In the genomic region with DNA sequence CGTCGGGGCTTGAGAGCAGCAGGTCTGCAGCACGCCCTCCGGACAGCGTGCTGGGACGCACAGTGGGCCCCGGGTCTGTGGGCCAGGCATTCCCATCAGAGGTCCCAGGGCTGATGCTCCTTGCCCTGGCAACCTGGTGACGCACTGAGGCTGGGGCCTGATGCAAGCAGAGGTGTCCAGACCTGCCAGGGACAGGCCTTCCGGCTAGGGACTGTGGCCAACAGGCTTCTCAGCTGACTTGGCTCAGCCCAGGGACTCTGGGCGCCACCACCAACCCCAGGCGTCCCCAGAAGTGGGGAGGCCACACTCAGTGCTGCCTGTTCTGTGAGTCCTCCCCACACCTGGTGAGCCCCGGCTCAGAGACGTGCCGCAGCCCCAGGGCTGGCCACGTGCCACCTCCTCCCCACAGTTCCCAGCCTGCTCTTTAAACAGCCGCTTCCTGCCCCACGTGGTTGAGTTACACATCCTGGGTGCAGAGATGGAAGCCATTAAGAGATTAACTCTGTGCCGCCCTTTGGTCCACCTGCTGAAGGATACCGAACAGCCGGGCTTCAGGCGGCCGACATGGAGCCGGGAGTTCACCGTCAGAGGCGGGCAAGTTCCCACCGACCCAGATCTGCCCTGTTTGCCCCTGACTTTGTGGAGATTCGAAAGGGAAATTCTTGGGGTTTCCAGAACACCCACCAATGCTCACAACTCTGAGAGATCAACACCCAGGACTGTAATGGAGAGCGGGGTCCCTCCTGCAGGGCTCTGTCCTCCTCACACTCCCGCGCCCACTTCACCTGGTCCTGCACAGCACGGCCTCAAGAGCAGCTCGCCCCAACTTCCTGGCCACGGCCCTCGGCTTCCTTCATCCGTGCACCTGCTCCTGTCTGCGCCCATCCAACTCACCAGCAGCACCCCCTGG, we compare ENCODE assay signal across 8 cellular contexts. TPM values are rescaled to one million over a fixed set of nuclear protein-coding genes. Genes with fewer than 3 reads are reported as not detected.
DNase-seq lines count a peak whose midpoint lies in the region; ATAC-seq and TF ChIP-seq lines count a peak whose summit lies in the region.

No MANE protein-coding gene starts in this region.

- H3K27ac Mint-ChIP-seq in CD4-positive, alpha-beta T cell = peak overlapping the region; percentile 82
- H3K27ac Mint-ChIP-seq in nephron = peak overlapping the region in 2 of 3 experiments; percentile 62 to 77

- H3K4me3 Mint-ChIP-seq in CD4-positive, alpha-beta T cell = peak overlapping the region; percentile 43
- no peak overlapping the region for H3K4me3 Mint-ChIP-seq in nephron

- peak; percentile 89 for ATAC-seq in CD4-positive, alpha-beta T cell (ENCODE audit: poor library complexity)
- ATAC-seq in GM21390 (IDR thresholded peaks at IDR 0.05; ENCODE audit: unreplicated experiment) = no peak
- no peak for ATAC-seq in GM19455 (IDR thresholded peaks at IDR 0.05; ENCODE audit: unreplicated experiment)
- no peak for ATAC-seq in HG03095 (IDR thresholded peaks at IDR 0.05; ENCODE audit: unreplicated experiment)

- in situ Hi-C loops in ACHN (cut with HindIII; ENCODE audit: low pct_ligation_motif_present, low pct_unique_long_range_greater_than_20kb, low sequenced_read_pairs) = no loop called here

- H3K36me3 Mint-ChIP-seq in CD4-positive, alpha-beta T cell (ENCODE audit: low read depth) = no peaks in the 10 kb centered on the region
- H3K36me3 Mint-ChIP-seq in nephron (ENCODE audit: low read depth) = peaks cover 21% of the 10 kb centered on the region

- peak overlapping the region; percentile 7 for H3K27ac ChIP-seq in CD4-positive, alpha-beta T cell (ENCODE audit: low read depth, low read length)
- H3K27ac ChIP-seq in caudate nucleus (ENCODE audit: low read depth, low read length) = peak overlapping the region; percentile 36

- peak; percentile 21 to 64 (median 49) for DNase-seq in CD4-positive, alpha-beta T cell
- DNase-seq in T follicular helper cell (ENCODE audit: low read depth) (peak; percentile 30), caudate nucleus (lab: John Stamatoyannopoulos, UW) (peak in 32 of 61 donors; percentile 27 to 82 (median 52)), ACHN (no peak)

- no peak for TF ChIP-seq CTCF in CD4-positive, alpha-beta T cell (IDR thresholded peaks at IDR 0.05)
- no peak for TF ChIP-seq CTCF in nephron (IDR thresholded peaks at IDR 0.05; ENCODE audit: unreplicated experiment in 3 of 3)

- no peaks in the 10 kb centered on the region for H3K9me3 Mint-ChIP-seq in CD4-positive, alpha-beta T cell
- no peaks in the 10 kb centered on the region for H3K9me3 Mint-ChIP-seq in nephron

- H3K27me3 Mint-ChIP-seq in CD4-positive, alpha-beta T cell = no peaks in the 10 kb centered on the region
- H3K27me3 Mint-ChIP-seq in nephron (ENCODE audit: low read depth) = no peaks in the 10 kb centered on the region

- CTCF ChIA-PET in CD4-positive, alpha-beta T cell (lab: Charles Lee) = interaction anchor here (1.1 kb wide), 1 partner anchor 63 kb away, joined by 3 read pairs; no protein-coding TSS in a partner anchor

- intact Hi-C loops in CD4-positive, alpha-beta T cell (cut with DNase I, micrococcal nuclease) = loop anchor here in 1 of 2 experiments (2.0 to 10.0 kb wide), 2 partner anchors 57 to 547 kb away; no protein-coding TSS in a partner anchor

- H3K4me1 Mint-ChIP-seq in CD4-positive, alpha-beta T cell (ENCODE audit: low read depth) = peaks cover 37% of the 10 kb centered on the region
- peaks cover 59% of the 10 kb centered on the region for H3K4me1 Mint-ChIP-seq in nephron

- POLR2A ChIA-PET in CD4-positive, alpha-beta T cell (lab: Charles Lee) = interaction anchor here (1.5 kb wide), 1 partner anchor 38 kb away, joined by 4 read pairs; the partner anchor contains the start of gene ZBP1

- no peaks in the 10 kb centered on the region for H3K9me3 ChIP-seq in CD4-positive, alpha-beta T cell (ENCODE audit: control insufficient read depth, low read length)

- H3K27me3 ChIP-seq in CD4-positive, alpha-beta T cell (ENCODE audit: control insufficient read depth, insufficient read depth, low read length) = no peaks in the 10 kb centered on the region

RNA-seq across cellular contexts. Expression of gene ZBP1, which starts 37.6 kb away (rescaled TPM):
- 10 to 100 TPM; 39.0 to 40.1 TPM for total RNA-seq in CD4-positive, alpha-beta T cell

RNA-seq across cellular contexts. Expression of gene PMEPA1, which starts 52.0 kb away (rescaled TPM):
- total RNA-seq in CD4-positive, alpha-beta T cell = 10 to 100 TPM; 15.7 to 18.0 TPM
